In genomic region chr14:21020977-21021545, GRCh38 we compare ENCODE assay signal across 27 cellular contexts. TPM values are rescaled to one million over a fixed set of nuclear protein-coding genes. Genes with fewer than 3 reads are reported as not detected.
"Had no signal": no experiment of that assay in that cellular context is flagged by ENCODE, and none has a peak within 500 bp of the region (broad histone marks: within the 10 kb centered on the region; RNA-seq: fewer than 3 reads in every experiment).

No MANE protein-coding gene starts in this region.

- H3K4me3 Mint-ChIP-seq: activated naive CD8-positive, alpha-beta T cell; memory B cell; neural progenitor cell had no signal

- H3K9ac ChIP-seq: neural progenitor cell had no signal

- H3K9me3 Mint-ChIP-seq: memory B cell had no signal

- H2AFZ ChIP-seq: neural progenitor cell had no signal

- H3K27me3 ChIP-seq: body of pancreas, colonic mucosa, right lobe of liver had no signal

- H3K36me3 ChIP-seq: neural progenitor cell had no signal

- H3K4me3 ChIP-seq: body of pancreas, colonic mucosa, heart right ventricle, neural progenitor cell, right lobe of liver, smooth muscle cell, upper lobe of left lung had no signal

- H3K27ac ChIP-seq: colonic mucosa, neural progenitor cell, right lobe of liver, VCaP had no signal

- H3K9me3 ChIP-seq: body of pancreas, colonic mucosa, heart right ventricle, right lobe of liver, upper lobe of left lung had no signal

- H3K27me3 Mint-ChIP-seq: activated naive CD8-positive, alpha-beta T cell had no signal

- H3K27ac Mint-ChIP-seq: activated naive CD8-positive, alpha-beta T cell; memory B cell; neural progenitor cell had no signal

- ATAC-seq: body of pancreas, heart right ventricle, left ventricle myocardium superior, right lobe of liver had no signal

- H3K4me2 ChIP-seq: neural progenitor cell, smooth muscle cell had no signal

- DNase-seq: activated CD4-positive, alpha-beta T cell treated with anti-CD3 and anti-CD28 coated beads, Interleukin-2, amount 50 U/mL, for 1 hour; activated CD4-positive, CD25-positive, alpha-beta regulatory T cell treated with anti-CD3 and anti-CD28 coated beads, Interleukin-2, amount 50 U/mL, for 72 hours; activated CD8-positive, alpha-beta memory T cell treated with anti-CD3 and anti-CD28 coated beads for 24 hours; activated CD8-positive, alpha-beta memory T cell treated with anti-CD3 and anti-CD28 coated beads, Interleukin-2, amount 50 U/mL, for 48 hours; activated T-cell treated with anti-CD3 and anti-CD28 coated beads, Interleukin-2, amount 50 U/mL, for 48 hours; body of pancreas; central memory CD4-positive, alpha-beta T cell; colonic mucosa; effector CD8-positive, alpha-beta T cell; foreskin melanocyte; heart right ventricle; left ventricle myocardium superior; right lobe of liver; stimulated activated naive CD4-positive, alpha-beta T cell treated with Interleukin-2 at 50 U/mL for 16 hours; T-helper 2 cell; upper lobe of left lung had no signal

- H3K4me1 ChIP-seq: colonic mucosa had no signal

- FAIRE-seq: endothelial cell of umbilical vein had no signal

- H3K36me3 Mint-ChIP-seq: activated naive CD8-positive, alpha-beta T cell had no signal

RNA-seq across cellular contexts. Expression of gene NDRG2, which starts 3.8 kb away (rescaled TPM):
- total RNA-seq: endothelial cell of umbilical vein had no signal

RNA-seq across cellular contexts. Expression of gene TPPP2, which starts 9.0 kb away (rescaled TPM):
- total RNA-seq: endothelial cell of umbilical vein, kidney epithelial cell, mononuclear cell, osteocyte, pulmonary artery endothelial cell, SK-MEL-5, smooth muscle cell, upper lobe of left lung had no signal
- polyA plus RNA-seq: endothelial cell of umbilical vein had no signal

RNA-seq across cellular contexts. Expression of gene RNASE13, which starts 13.5 kb away (rescaled TPM):
- total RNA-seq: body of pancreas, colonic mucosa, endothelial cell of umbilical vein, heart right ventricle, kidney epithelial cell, left ventricle myocardium superior, mononuclear cell, osteocyte, pulmonary artery endothelial cell, right lobe of liver, SK-MEL-5, smooth muscle cell, upper lobe of left lung had no signal
- polyA plus RNA-seq: endothelial cell of umbilical vein, heart right ventricle had no signal

RNA-seq across cellular contexts. Expression of gene RNASE7, which starts 21.1 kb away (rescaled TPM):
- total RNA-seq: endothelial cell of umbilical vein, heart right ventricle, kidney epithelial cell, left ventricle myocardium superior, mononuclear cell, osteocyte, pulmonary artery endothelial cell, SK-MEL-5, upper lobe of left lung had no signal
- polyA plus RNA-seq: endothelial cell of umbilical vein had no signal

RNA-seq across cellular contexts. Expression of gene SLC39A2, which starts 22.0 kb away (rescaled TPM):
- total RNA-seq: body of pancreas, endothelial cell of umbilical vein, heart right ventricle, left ventricle myocardium superior, mononuclear cell, pulmonary artery endothelial cell, right lobe of liver, SK-MEL-5 had no signal
- polyA plus RNA-seq: heart right ventricle had no signal
